ENCODE assay signal across 3 cellular contexts in the genomic region with DNA sequence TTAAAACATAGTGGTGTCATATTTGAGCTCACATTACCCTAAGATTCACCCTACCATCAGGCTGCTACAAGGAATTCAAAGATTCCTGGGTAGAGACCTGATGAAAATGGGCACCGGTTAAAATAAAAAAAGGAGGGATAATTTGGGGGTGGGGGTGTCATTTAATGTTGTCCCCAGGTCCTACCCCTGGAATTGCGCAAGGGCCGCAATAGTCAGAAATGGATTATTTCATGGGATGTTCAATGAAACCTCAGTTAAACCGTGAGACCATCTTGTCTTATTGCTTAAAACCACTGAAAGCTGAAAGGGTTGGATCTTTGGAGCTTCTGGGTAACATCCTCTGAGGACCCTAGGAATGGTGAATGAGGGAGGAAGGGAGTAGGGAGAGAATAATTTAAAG.
DNase-seq lines count a peak whose midpoint lies in the region; ATAC-seq, FAIRE-seq and TF ChIP-seq lines count a peak whose summit lies in the region.
"Not testable (repeated sequence)": the region's sequence is repeated elsewhere in the genome, so short reads cannot be mapped to it uniquely, and the experiment has no call there.

No MANE protein-coding gene starts in this region.

- H3K9me3 ChIP-seq in K562 (replicated peaks; ENCODE audit: control insufficient read depth, insufficient read depth, low read depth, low read length); HepG2 (ENCODE audit: low read length): not testable (repeated sequence)

- BruUV-seq in K562 (replicated peaks; lab: Mats Ljungman, UMichigan); HepG2 (replicated peaks; lab: Mats Ljungman, UMichigan): not testable (repeated sequence)

- not testable (repeated sequence) for H3K4me2 ChIP-seq in K562 (ENCODE audit: insufficient read depth, low read length); HepG2 (ENCODE audit: low read depth, low read length)

- POLR2A ChIA-PET in K562 (lab: Yijun Ruan, JAX); HepG2 (lab: Yijun Ruan, JAX): not testable (repeated sequence)

- not testable (repeated sequence) for ATAC-seq in K562, HepG2

- in situ Hi-C loops in K562 (cut with MboI); HepG2 (cut with HindIII; ENCODE audit: extremely low pct_ligation_motif_present, low pct_unique_long_range_greater_than_20kb): not testable (repeated sequence)

- not testable (repeated sequence) for FAIRE-seq in K562 (lab: Jason Lieb, UNC); HepG2 (lab: Jason Lieb, UNC)

- 43% methylated on average over 4 of the region's 4 CpGs for WGBS in K562 (ENCODE audit: insufficient coverage, low coverage, missing lambda C conversion rate)
- WGBS in HepG2 (ENCODE audit: low lambda C conversion rate): 65% methylated on average over 4 of the region's 4 CpGs

- H3K27ac ChIP-seq in K562 (ENCODE audit: extremely low read depth, low read depth, low read length); HepG2 (ENCODE audit: extremely low read length, insufficient read depth, low read length): not testable (repeated sequence)

- not testable (repeated sequence) for H3K9me1 ChIP-seq in K562 (ENCODE audit: control insufficient read depth, insufficient read depth, low read length)

- H3K4me1 ChIP-seq in K562 (replicated peaks in 1 of 2; ENCODE audit: control insufficient read depth in 2 of 2, insufficient read depth in 2 of 2, low read length in 2 of 2); HepG2 (ENCODE audit: insufficient read depth, low read length): not testable (repeated sequence)

- TF ChIP-seq POLR2A in K562 (conservative IDR thresholded peaks at IDR 0.05); HepG2 (IDR thresholded peaks at IDR 0.05; ENCODE audit: insufficient read depth in 1 of 2, low read depth in 2 of 2, low read length in 2 of 2): not testable (repeated sequence)

- H2AFZ ChIP-seq in K562 (ENCODE audit: low read depth, low read length); HepG2 (ENCODE audit: low read length): not testable (repeated sequence)

- not testable (repeated sequence) for H3K79me2 ChIP-seq in K562 (ENCODE audit: control insufficient read depth, insufficient read depth, low read length); HepG2 (ENCODE audit: insufficient read depth, low read length)

- not testable (repeated sequence) for H3K36me3 ChIP-seq in K562 (ENCODE audit: control insufficient read depth, insufficient read depth, low read length); HepG2 (replicated peaks in 1 of 2; ENCODE audit: control insufficient read depth in 1 of 2, insufficient read depth in 2 of 2, low read length in 2 of 2)

- not testable (repeated sequence) for H3K27me3 ChIP-seq in K562 (ENCODE audit: control insufficient read depth in 2 of 2, insufficient read depth in 2 of 2, low read length in 2 of 2); HepG2 (ENCODE audit: control insufficient read depth in 1 of 2, insufficient read depth in 2 of 2, low read length in 2 of 2)

- not testable (repeated sequence) for TF ChIP-seq CTCF in K562 (IDR thresholded peaks at IDR 0.05 in 2 of 3, conservative IDR thresholded peaks at IDR 0.05 in 1 of 3; ENCODE audit: insufficient read depth in 2 of 3, low read depth in 1 of 3, low read length in 3 of 3); HepG2 (CRISPR knock-in tag; IDR thresholded peaks at IDR 0.05)

- not testable (repeated sequence) for H3K4me3 ChIP-seq in K562; HepG2 (replicated peaks in 1 of 3; ENCODE audit: insufficient read depth in 1 of 3, low read depth in 2 of 3, low read length in 3 of 3)

- DNase-seq in K562 (ENCODE audit: extremely low read depth in 1 of 4, low spot score in 3 of 4); HepG2 (ENCODE audit: low spot score): not testable (repeated sequence)

- not testable (repeated sequence) for H3K9ac ChIP-seq in K562 (ENCODE audit: insufficient read depth in 1 of 2, low read depth in 2 of 2, low read length in 2 of 2); HepG2 (ENCODE audit: insufficient read depth, low read depth, low read length)

- CTCF ChIA-PET in K562 (lab: Yijun Ruan, JAX; ENCODE audit: low intra/inter-chr PET ratio); HepG2 (lab: Yijun Ruan, JAX; ENCODE audit: low intra/inter-chr PET ratio, low total read pairs): not testable (repeated sequence)

- TF ChIP-seq RAD21 in Ishikawa (IDR thresholded peaks at IDR 0.05; ENCODE audit: low read depth); K562 (CRISPR knock-in tag; conservative IDR thresholded peaks at IDR 0.05 in 1 of 2, IDR thresholded peaks at IDR 0.05 in 1 of 2); HepG2 (CRISPR knock-in tag; IDR thresholded peaks at IDR 0.05): not testable (repeated sequence)

- intact Hi-C loops in K562 (cut with micrococcal nuclease); HepG2 (cut with micrococcal nuclease; ENCODE audit: unreplicated experiment): not testable (repeated sequence)

- not testable (repeated sequence) for TF ChIP-seq EP300 in Ishikawa (IDR thresholded peaks at IDR 0.05; ENCODE audit: borderline replicate concordance); K562 (IDR thresholded peaks at IDR 0.05; ENCODE audit: low read length); HepG2 (IDR thresholded peaks at IDR 0.05; ENCODE audit: low read depth in 2 of 2, low read length in 2 of 2); HepG2 (CRISPR knock-in tag; IDR thresholded peaks at IDR 0.05; ENCODE audit: borderline replicate concordance)

- not testable (repeated sequence) for H4K20me1 ChIP-seq in K562 (replicated peaks; ENCODE audit: control insufficient read depth, insufficient read depth, low read length); HepG2 (ENCODE audit: insufficient read depth, low read length)

TF ChIP-seq in Ishikawa, 13 proteins besides CTCF, POLR2A, EP300 and RAD21:
- TF ChIP-seq CEBPB (IDR thresholded peaks at IDR 0.05): peak; percentile 16; the same call in 1 of the 2 replicates

TF ChIP-seq in K562, 482 proteins besides CTCF, POLR2A, EP300 and RAD21:
- TF ChIP-seq CEBPB (tag; IDR thresholded peaks at IDR 0.05) (peak; percentile 56), CEBPG (tag; conservative IDR thresholded peaks at IDR 0.05 in 1 of 2, IDR thresholded peaks at IDR 0.05 in 1 of 2) (0 out of 4 replicates have a peak, but pooled peaks of 1 of the 2 experiments have one; percentile 12)
- not testable (repeated sequence) for TF ChIP-seq CEBPG (CRISPR knock-in tag; IDR thresholded peaks at IDR 0.05)
TF ChIP-seq in K562: peak in this region for 2; not testable (repeated sequence) for 480.

TF ChIP-seq in HepG2, 621 proteins besides CTCF, POLR2A, EP300 and RAD21:
- TF ChIP-seq CEBPB (IDR thresholded peaks at IDR 0.05; ENCODE audit: borderline replicate concordance, low read depth, low read length): peak; percentile 20; the same call in 1 of the 2 replicates
